In the genomic region with DNA sequence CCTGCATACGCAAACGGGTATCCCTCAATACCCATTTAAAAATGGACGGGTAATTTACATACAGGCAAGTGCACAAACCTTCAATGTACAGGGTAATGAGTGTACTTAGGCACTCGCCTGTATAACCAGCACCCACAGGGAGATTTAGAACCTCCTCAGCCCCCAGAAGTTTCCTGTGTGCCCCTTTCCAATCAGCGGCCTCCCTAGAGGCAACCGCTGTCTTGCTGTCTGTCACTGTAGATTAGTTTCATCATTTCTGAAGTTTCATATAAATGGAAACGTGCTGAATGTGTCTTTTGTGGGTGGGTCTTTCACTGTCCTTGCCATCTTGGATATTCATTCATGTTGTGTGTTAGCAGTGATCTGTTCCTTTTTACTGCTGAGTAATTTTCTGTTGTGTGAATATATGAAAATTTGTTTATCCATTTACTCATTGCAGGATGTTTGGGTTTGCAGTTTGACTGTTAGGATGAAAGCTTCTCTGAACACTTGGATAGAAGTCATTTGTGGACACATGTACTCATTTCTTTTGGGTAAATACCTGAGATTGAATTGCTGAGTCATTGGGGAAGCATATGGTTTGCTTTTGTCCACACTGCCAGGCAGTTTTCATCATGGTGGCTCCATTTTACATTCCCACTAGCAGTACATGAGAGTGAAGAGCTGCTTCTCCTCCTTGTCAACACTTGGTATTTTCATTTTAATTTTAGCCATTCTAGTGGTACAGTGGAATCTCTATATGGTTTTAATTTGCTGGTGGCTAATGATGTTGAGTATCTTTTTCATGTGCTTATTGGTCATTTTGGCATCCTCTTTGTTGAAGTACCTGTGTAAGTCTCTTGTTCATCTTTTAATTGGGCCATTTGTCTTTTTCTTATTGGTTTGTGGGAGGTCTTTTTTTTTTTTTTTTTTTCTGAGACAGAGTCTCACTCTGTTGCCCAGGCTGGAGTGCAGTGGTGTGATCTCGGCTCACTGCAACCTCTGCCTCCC, we compare ENCODE assay signal across 8 cellular contexts. TPM values are rescaled to one million over a fixed set of nuclear protein-coding genes. Genes with fewer than 3 reads are reported as not detected.
DNase-seq lines count a peak whose midpoint lies in the region; ATAC-seq, FAIRE-seq and TF ChIP-seq lines count a peak whose summit lies in the region.

No MANE protein-coding gene starts in this region.

- H2AFZ ChIP-seq in Loucy (ENCODE audit: low read length) (peak overlapping the region; percentile 25; the same call in 1 of the 2 replicates), GM12878 (ENCODE audit: control insufficient read depth, low read depth, low read length) (peak overlapping the region; percentile 62)

- H3K79me2 ChIP-seq in Loucy (ENCODE audit: insufficient read depth, low read length), result peaks cover 28% of the 10 kb centered on the region
- peaks cover 22% of the 10 kb centered on the region for H3K79me2 ChIP-seq in GM12878 (ENCODE audit: control insufficient read depth, insufficient read depth, low read length)

- H3K9ac ChIP-seq in BLaER1 treated with 17β-estradiol and CSF1 and Interleukin-3, amounts not matched to agents 10 nM and 100 nM, result peak overlapping the region in 3 of 11 experiments; percentile 11 to 37 (median 20); a peak in 3 of 22 replicates
- H3K9ac ChIP-seq in Loucy (ENCODE audit: low read depth, low read length, poor library complexity, severe bottlenecking), result no peak overlapping the region
- peak overlapping the region; percentile 16; the same call in 1 of the 2 replicates for H3K9ac ChIP-seq in GM12878 (ENCODE audit: control insufficient read depth, insufficient read depth, low read length)

- peak overlapping the region in 9 of 11 experiments; percentile 38 to 90 (median 80); a peak in 17 of 22 replicates for H3K27ac ChIP-seq in BLaER1 treated with 17β-estradiol and CSF1 and Interleukin-3, amounts not matched to agents 10 nM and 100 nM
- peak overlapping the region; percentile 87; the same call in 1 of the 2 replicates for H3K27ac ChIP-seq in GM12878 (ENCODE audit: control insufficient read depth, insufficient read depth)

- ATAC-seq in GM18858 (IDR thresholded peaks at IDR 0.05; ENCODE audit: unreplicated experiment) (peak; percentile 37), GM12878 (peak; percentile 37), HG03139 (IDR thresholded peaks at IDR 0.05; ENCODE audit: unreplicated experiment) (no peak)

- TF ChIP-seq EP300 in GM12878 (IDR thresholded peaks at IDR 0.05; ENCODE audit: borderline replicate concordance in 1 of 2, control insufficient read depth in 1 of 2, low read depth in 2 of 2, low read length in 2 of 2), result peak in 1 of 2 experiments; percentile 20; a peak in 1 of 4 replicates

- no TSS peak for BruUV-seq in GM12878 (replicated peaks; lab: Mats Ljungman, UMichigan)

- no peak for TF ChIP-seq CTCF in Loucy (conservative IDR thresholded peaks at IDR 0.05; ENCODE audit: low read length)
- TF ChIP-seq CTCF in GM12878 (IDR thresholded peaks at IDR 0.05 in 2 of 3, conservative IDR thresholded peaks at IDR 0.05 in 1 of 3; ENCODE audit: control insufficient read depth in 2 of 3, extremely low read depth in 1 of 3, insufficient read depth in 1 of 3, low read depth in 3 of 3, low read length in 3 of 3), result no peak

- H3K36me3 ChIP-seq in BLaER1 treated with 17β-estradiol and CSF1 and Interleukin-3, amounts not matched to agents 10 nM and 100 nM, result no peaks in the 10 kb centered on the region
- H3K36me3 ChIP-seq in Loucy (ENCODE audit: insufficient read depth, low read length), result no peaks in the 10 kb centered on the region
- no peaks in the 10 kb centered on the region for H3K36me3 ChIP-seq in GM12878 (ENCODE audit: control insufficient read depth in 2 of 2, insufficient read depth in 2 of 2, low read length in 1 of 2)

- no peaks in the 10 kb centered on the region; the same call in 1 of the 2 replicates for H3F3A ChIP-seq in Loucy (ENCODE audit: low read depth)

- H3K4me2 ChIP-seq in BLaER1 treated with 17β-estradiol and CSF1 and Interleukin-3, amounts not matched to agents 10 nM and 100 nM, result peak overlapping the region; percentile 68 to 100 (median 98)
- peak overlapping the region; percentile 13 for H3K4me2 ChIP-seq in Loucy (ENCODE audit: low read depth, low read length, poor library complexity, severe bottlenecking)
- peak overlapping the region; percentile 43 for H3K4me2 ChIP-seq in GM12878 (ENCODE audit: control insufficient read depth, insufficient read depth)

- H3K4me3 ChIP-seq in BLaER1 treated with 17β-estradiol and CSF1 and Interleukin-3, amounts not matched to agents 10 nM and 100 nM, result no peak overlapping the region
- no peak overlapping the region for H3K4me3 ChIP-seq in Loucy (ENCODE audit: low read length, poor library complexity, severe bottlenecking)
- H3K4me3 ChIP-seq in GM12878, result no peak overlapping the region

- intact Hi-C loops in GM12878 (cut with micrococcal nuclease; ENCODE audit: unreplicated experiment), result loop anchor here (2.0 kb wide), 1 partner anchor 69 kb away; no protein-coding TSS in a partner anchor

- no peaks in the 10 kb centered on the region for H3K9me2 ChIP-seq in Loucy (replicated peaks; ENCODE audit: low read depth, low read length)

- TF ChIP-seq POLR2A in GM12878 (IDR thresholded peaks at IDR 0.05; ENCODE audit: low read depth, low read length), result no peak

- CTCF ChIA-PET in GM12878 (lab: Yijun Ruan, JAX), result interaction anchor here (1.1 to 4.4 kb wide), 6 partner anchors 11 to 102 kb away, joined by 4 to 44 read pairs (median 6); no protein-coding TSS in a partner anchor

- H4K20me1 ChIP-seq in BLaER1 treated with 17β-estradiol and CSF1 and Interleukin-3, amounts not matched to agents 10 nM and 100 nM, result peaks cover 0 to 26% (median 0%) of the 10 kb centered on the region in 11 experiments; a peak in 6 of 22 replicates
- H4K20me1 ChIP-seq in Loucy (ENCODE audit: insufficient read depth, low read length, poor library complexity, severe bottlenecking), result no peaks in the 10 kb centered on the region
- H4K20me1 ChIP-seq in GM12878 (ENCODE audit: control insufficient read depth, insufficient read depth), result no peaks in the 10 kb centered on the region

- peaks cover 93 to 100% (median 99%) of the 10 kb centered on the region in 10 experiments for H3K4me1 ChIP-seq in BLaER1 treated with 17β-estradiol and CSF1 and Interleukin-3, amounts not matched to agents 10 nM and 100 nM
- peaks cover 47% of the 10 kb centered on the region for H3K4me1 ChIP-seq in Loucy (ENCODE audit: insufficient read depth, low read length, poor library complexity, severe bottlenecking)
- peaks cover 34% of the 10 kb centered on the region for H3K4me1 ChIP-seq in GM12878 (ENCODE audit: control insufficient read depth, insufficient read depth, low read length)

- SMC1A ChIA-PET in GM12878 (lab: Charles Lee; ENCODE audit: uncharacterized antibody, unreplicated experiment), result interaction anchor here (1.2 to 6.7 kb wide), 3 partner anchors 10 to 24 kb away, joined by 4 to 73 read pairs (median 24); no protein-coding TSS in a partner anchor

- TF ChIP-seq RAD21 in GM12878 (IDR thresholded peaks at IDR 0.05; ENCODE audit: insufficient read depth, low read depth, low read length), result no peak

- WGBS in GM12878 (ENCODE audit: insufficient coverage, insufficient replicate concordance, low lambda C conversion rate, missing lambda C conversion rate), result 2% methylated on average over 7 of the region's 8 CpGs

- DNase-seq in GM12878 (ENCODE audit: low read depth, low spot score), result peak; percentile 57
- no peak for DNase-seq in NOMO-1 treated with dmso at 0.1 percent for 144 hours (lab: John Stamatoyannopoulos, UW; ENCODE audit: unreplicated experiment)
- no peak for DNase-seq in NCI-H146 treated with DMSO at 0.1 percent for 48 hours (lab: John Stamatoyannopoulos, UW; ENCODE audit: unreplicated experiment)
- no peak for DNase-seq in NCI-H187 treated with DMSO at 0.1 percent for 48 hours (lab: John Stamatoyannopoulos, UW)

- peaks cover 0 to 7% (median 0%) of the 10 kb centered on the region in 11 experiments; a peak in 1 of 22 replicates for H3K9me3 ChIP-seq in BLaER1 treated with 17β-estradiol and CSF1 and Interleukin-3, amounts not matched to agents 10 nM and 100 nM (replicated peaks in 1 of 11)
- no peaks in the 10 kb centered on the region for H3K9me3 ChIP-seq in Loucy (ENCODE audit: insufficient read depth, low read depth, low read length)
- H3K9me3 ChIP-seq in GM12878 (replicated peaks; ENCODE audit: control insufficient read depth, insufficient read depth, low read length), result no peaks in the 10 kb centered on the region; the same call in 2 of the 3 replicates

- peak; percentile 79 for FAIRE-seq in GM12878 (lab: Jason Lieb, UNC)

- in situ Hi-C loops in GM12878 (cut with MboI), result no loop called here

- RAD21 ChIA-PET in GM12878 (lab: Charles Lee; ENCODE audit: unreplicated experiment), result interaction anchor here (1.3 to 1.6 kb wide), 5 partner anchors 10 to 488 kb away, joined by 3 to 5 read pairs (median 3); no protein-coding TSS in a partner anchor

- no peaks in the 10 kb centered on the region; a peak in 1 of 22 replicates for H3K27me3 ChIP-seq in BLaER1 treated with 17β-estradiol and CSF1 and Interleukin-3, amounts not matched to agents 10 nM and 100 nM
- no peaks in the 10 kb centered on the region for H3K27me3 ChIP-seq in Loucy (ENCODE audit: insufficient read depth, low read length, poor library complexity, severe bottlenecking)
- no peaks in the 10 kb centered on the region; a peak in 1 of 4 replicates for H3K27me3 ChIP-seq in GM12878 (replicated peaks in 1 of 2; ENCODE audit: control insufficient read depth in 2 of 2, insufficient read depth in 2 of 2, low read length in 1 of 2)

- POLR2A ChIA-PET in GM12878 (lab: Charles Lee), result interaction anchor here (2.7 kb wide), 1 partner anchor 11 kb away, joined by 15 read pairs; no protein-coding TSS in a partner anchor

RNA-seq across cellular contexts. Expression of gene ADCY7, which starts 2.1 kb away (rescaled TPM):
- 244 and 253 TPM in 2 replicates for total RNA-seq in GM12878 (2013; cell fraction: nucleolus; rRNA removed)
- 44.2 and 47.1 TPM in 2 replicates for total RNA-seq in GM12878 (2014; rRNA removed)
- 16.0 and 17.2 TPM in 2 replicates for total RNA-seq in GM12878 (2014; rRNA removed; fragmentation: Illumina TruSeq; extraction: Trizol)
- 71.2 and 87.9 TPM in 2 replicates for total RNA-seq in GM12878 (2021)
- polyA plus RNA-seq in GM12878 (2011; ENCODE audit: low read depth), result 8.7 TPM
- 16.9 and 18.7 TPM in 2 replicates for polyA plus RNA-seq in GM12878 (2011; rRNA removed)
- polyA plus RNA-seq in GM12878 (2011; cell fraction: cytosol; rRNA removed), result 21.3 and 33.9 TPM in 2 replicates
- polyA plus RNA-seq in GM12878 (2011; cell fraction: nucleus; rRNA removed), result 169 and 171 TPM in 2 replicates
- 19.4 and 25.6 TPM in 2 replicates for polyA plus RNA-seq in GM12878 (2012)
- polyA plus RNA-seq in GM12878 (2014; fragmentation: Illumina TruSeq; extraction: Trizol), result 16.8 and 19.6 TPM in 2 replicates
- 1 to 10 TPM; 1.2 to 1.3 TPM for polyA plus RNA-seq in GM12878 (2014; fragmentation: Nextera tagmentation; extraction: Ambion mirVana)
- 45.5 and 52.1 TPM in 2 replicates for polyA plus RNA-seq in GM12878 (2014; rRNA removed)
- 10 to 100 TPM; 29.2 to 32.7 TPM for polyA plus RNA-seq in GM12878 (2016; fragmentation: Nextera tagmentation; extraction: Ambion mirVana)
- polyA minus RNA-seq in GM12878 (2011; rRNA and poly(A)+ RNA removed), result 54.8 and 75.2 TPM in 2 replicates
- 25.4 and 26.3 TPM in 2 replicates for polyA minus RNA-seq in GM12878 (2011; cell fraction: cytosol; rRNA and poly(A)+ RNA removed)
- polyA minus RNA-seq in GM12878 (2011; cell fraction: nucleus; rRNA and poly(A)+ RNA removed), result 83.2 and 107 TPM in 2 replicates

Comparison
In these comparisons a context has a peak if more than half of its experiments do, and no peak if none do; other contexts are left out.
1. H3K4me2 ChIP-seq: peak in every context shown above with its lines; median percentile 98 in BLaER1 treated with 17β-estradiol and CSF1 and Interleukin-3, amounts not matched to agents 10 nM and 100 nM; 43 in GM12878; 13 in Loucy.